23 cellular contexts compared by ENCODE assay signal in the genomic region with DNA sequence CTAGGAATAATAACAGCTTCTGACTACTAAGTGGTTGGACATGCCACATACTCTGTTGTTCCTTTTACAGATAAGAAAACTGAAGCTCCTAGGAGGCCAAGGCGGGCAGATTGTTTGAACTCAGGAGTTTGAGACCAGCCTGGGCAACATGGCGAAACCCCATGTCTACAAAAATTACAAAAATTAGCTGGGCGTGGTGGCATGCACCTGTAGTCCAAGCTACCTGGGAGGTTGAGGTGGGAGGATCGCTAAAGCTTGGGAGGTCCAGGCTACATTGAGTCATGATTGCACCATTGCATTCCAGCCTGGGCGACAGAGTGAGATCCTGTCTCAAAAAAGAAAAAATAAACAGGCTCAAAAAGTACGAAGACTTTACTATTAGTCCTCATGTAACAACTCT.
"Had no signal": no experiment of that assay in that cellular context is flagged by ENCODE, and none has a peak within 500 bp of the region (broad histone marks: within the 10 kb centered on the region; RNA-seq: fewer than 3 reads in every experiment).

No MANE protein-coding gene starts in this region.

- H3K4me1 ChIP-seq: stomach, suprapubic skin, testis, thyroid gland, tibial artery, tibial nerve, transverse colon, upper lobe of left lung, upper lobe of right lung, uterus, vagina had no signal

- H3K4me3 ChIP-seq: stomach, suprapubic skin, testis, thoracic aorta, thyroid gland, tibial artery, tibial nerve, transverse colon, upper lobe of left lung, upper lobe of right lung, uterus, vagina had no signal

- H3K36me3 ChIP-seq: thoracic aorta, thyroid gland, transverse colon, upper lobe of right lung, uterus had no signal

- H3K27me3 ChIP-seq: stomach, suprapubic skin, testis, thyroid gland, tibial artery, tibial nerve, transverse colon, upper lobe of left lung, upper lobe of right lung, uterus, vagina had no signal

- H3K9me3 ChIP-seq: stomach, suprapubic skin, testis, thoracic aorta, thyroid gland, tibial artery, tibial nerve, transverse colon, upper lobe of left lung, upper lobe of right lung, uterus, vagina had no signal

- H3K27ac ChIP-seq: stomach, suprapubic skin, testis, thoracic aorta, thyroid gland, tibial artery, tibial nerve, transverse colon, upper lobe of left lung, upper lobe of right lung, uterus, vagina had no signal

- DNase-seq: stimulated activated CD4-positive, alpha-beta T cell treated with anti-CD3 and anti-CD28 coated beads, Interleukin-2, amount 100 ng/mL, for 24 hours; stimulated activated CD4-positive, alpha-beta T cell treated with anti-CD3 and anti-CD28 coated beads, Interleukin-2, amount 100 ng/mL, for 48 hours; stimulated activated CD4-positive, alpha-beta T cell treated with anti-CD3 and anti-CD28 coated beads, Interleukin-4, amount 100 ng/mL, for 1 hour; stimulated activated CD4-positive, alpha-beta T cell treated with anti-CD3 and anti-CD28 coated beads, Interleukin-4, amount 100 ng/mL, for 24 hours; stimulated activated CD4-positive, alpha-beta T cell treated with anti-CD3 and anti-CD28 coated beads, Interleukin-4, amount 100 ng/mL, for 4 hours; stimulated activated CD8-positive, alpha-beta memory T cell treated with anti-CD3 and anti-CD28 coated beads, Interleukin-4, amount 100 ng/mL, for 48 hours; stimulated activated naive B cell treated with anti-CD40 and anti-IgM and Interleukin-4, amounts not matched to agents 10 μg/mL and 1 μg/mL and 100 μg/mL, for 72 hours; stimulated activated naive CD4-positive, alpha-beta T cell; stimulated activated naive CD8-positive, alpha-beta T cell treated with anti-CD3 and anti-CD28 coated beads, Interleukin-15, amount 100 ng/mL, for 72 hours; stimulated activated naive CD8-positive, alpha-beta T cell treated with anti-CD3 and anti-CD28 coated beads, Interleukin-15, Interleukin-2, amounts not matched to agents 100 U/mL and 50 U/mL, for 24 hours; stomach; substantia nigra; testis; thyroid gland; tibial artery; transverse colon; upper lobe of left lung; upper lobe of right lung; uterus had no signal
